Comparison of ENCODE assay signal across 17 cellular contexts in the genomic region with DNA sequence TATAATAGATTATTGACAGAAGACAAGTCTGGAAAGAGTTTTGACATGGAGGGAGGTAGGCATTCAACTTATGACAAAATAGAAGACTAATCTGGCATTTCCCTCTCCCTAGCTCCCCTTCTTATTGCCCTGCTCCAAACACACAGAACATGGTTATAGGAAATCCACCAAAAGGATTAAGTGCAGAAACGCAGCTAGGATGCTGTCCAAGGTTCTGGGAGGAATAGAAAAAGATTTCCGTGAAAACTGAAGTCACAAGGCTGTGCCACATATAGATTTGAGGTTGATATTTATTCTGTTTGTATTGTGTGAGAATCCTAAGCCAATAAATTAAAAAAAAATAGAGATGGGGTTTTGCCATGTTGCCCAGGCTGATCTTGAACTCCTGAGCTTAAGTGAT.
DNase-seq lines count a peak whose midpoint lies in the region; ATAC-seq and TF ChIP-seq lines count a peak whose summit lies in the region.
"Had no signal": no experiment of that assay in that cellular context is flagged by ENCODE, and none has a peak within 500 bp of the region (broad histone marks: within the 10 kb centered on the region; RNA-seq: fewer than 3 reads in every experiment).

No MANE protein-coding gene starts in this region.

- 0 out of 2 replicates have a peak, but pooled peaks cover 3% of the 10 kb centered on the region for H3K9me3 ChIP-seq in HUES6 (ENCODE audit: control insufficient read depth, insufficient read depth, low read depth, low read length)
- H3K9me3 ChIP-seq in uterus = no peaks in the 10 kb centered on the region
- no peaks in the 10 kb centered on the region for H3K9me3 ChIP-seq in lower lobe of right lung
- H3K9me3 ChIP-seq: Caco-2 had no signal

- intact Hi-C loops in uterus (cut with DNase I; ENCODE audit: low total_unique reads) (no loop called here), lower lobe of right lung (cut with DNase I) (no loop called here)

- DNase-seq in GM23338 (ENCODE audit: low spot score) (no peak), uterus (no peak), SHP77 treated with DMSO at 0.1 percent for 48 hours (lab: John Stamatoyannopoulos, UW) (no peak), lower lobe of right lung (no peak)
- DNase-seq in activated naive CD4-positive, alpha-beta T cell treated with anti-CD3 and anti-CD28 coated beads, Interleukin-2, amount 50 U/mL, for 16 hours = no peak
- DNase-seq: AML-193; Caco-2; CD4-positive, alpha-beta T cell; DMS79; GF-D8; H9; IMR-90; KBM-7 had no signal

- H3K36me3 ChIP-seq in GM23338 (ENCODE audit: insufficient read depth) (no peaks in the 10 kb centered on the region), HUES6 (ENCODE audit: control insufficient read depth, insufficient read depth, low read length) (peaks cover 2% of the 10 kb centered on the region; the same call in 1 of the 2 replicates), uterus (no peaks in the 10 kb centered on the region), lower lobe of right lung (no peaks in the 10 kb centered on the region)

- no peaks in the 10 kb centered on the region for H3K27me3 Mint-ChIP-seq in GM23338 (ENCODE audit: insufficient read depth, low read depth, poor library complexity)

- H3K27me3 ChIP-seq in GM23338 (ENCODE audit: insufficient read depth) (no peaks in the 10 kb centered on the region), HUES6 (ENCODE audit: control insufficient read depth, insufficient read depth, low read length) (no peaks in the 10 kb centered on the region), uterus (no peaks in the 10 kb centered on the region), lower lobe of right lung (ENCODE audit: low read depth) (no peaks in the 10 kb centered on the region)

- no peaks in the 10 kb centered on the region for H4K20me1 ChIP-seq in GM23338 (replicated peaks; ENCODE audit: insufficient read depth)

- H3K27ac Mint-ChIP-seq in GM23338 = no peak overlapping the region
- H3K27ac Mint-ChIP-seq: CD4-positive, alpha-beta T cell had no signal

- H3K36me3 Mint-ChIP-seq in GM23338 (ENCODE audit: low read depth) = peaks cover 9% of the 10 kb centered on the region

- H3K4me1 Mint-ChIP-seq in GM23338 = peaks cover 20% of the 10 kb centered on the region

- H3K4me1 ChIP-seq in GM23338 (ENCODE audit: insufficient read depth) (peaks cover 16% of the 10 kb centered on the region), HUES6 (ENCODE audit: control insufficient read depth, insufficient read depth, low read length) (peaks cover 21% of the 10 kb centered on the region; the same call in 1 of the 2 replicates), uterus (no peaks in the 10 kb centered on the region), lower lobe of right lung (no peaks in the 10 kb centered on the region)
- H3K4me1 ChIP-seq: Caco-2 had no signal

- H3K79me2 ChIP-seq in GM23338 (replicated peaks; ENCODE audit: insufficient read depth) = no peaks in the 10 kb centered on the region

- H3K4me3 ChIP-seq in GM23338 = no peak overlapping the region
- no peak overlapping the region for H3K4me3 ChIP-seq in HUES6 (ENCODE audit: low read depth, low read length)
- H3K4me3 ChIP-seq in uterus = no peak overlapping the region
- H3K4me3 ChIP-seq in lower lobe of right lung = no peak overlapping the region

- peaks cover 3% of the 10 kb centered on the region; the same call in 1 of the 3 replicates for H3K9me3 Mint-ChIP-seq in GM23338

- no peak overlapping the region for H3K27ac ChIP-seq in GM23338 (ENCODE audit: low read depth)
- peak overlapping the region; percentile 20; the same call in 1 of the 2 replicates for H3K27ac ChIP-seq in HUES6 (ENCODE audit: low read depth, low read length)
- H3K27ac ChIP-seq in uterus = no peak overlapping the region
- no peak overlapping the region for H3K27ac ChIP-seq in lower lobe of right lung
- H3K27ac ChIP-seq: C4-2B, HL-60 had no signal

- H3F3A ChIP-seq in GM23338 (replicated peaks; ENCODE audit: low read depth) = no peaks in the 10 kb centered on the region

- no peak for TF ChIP-seq POLR2A in uterus (IDR thresholded peaks at IDR 0.05)

- ATAC-seq in GM23338 = no peak
- no peak for ATAC-seq in lower lobe of right lung

- peaks cover 6% of the 10 kb centered on the region for H3K9me2 ChIP-seq in GM23338 (ENCODE audit: insufficient read depth)

- TF ChIP-seq CTCF in GM23338 (conservative IDR thresholded peaks at IDR 0.05; ENCODE audit: low read depth in 2 of 2) (no peak), uterus (IDR thresholded peaks at IDR 0.05) (no peak), lower lobe of right lung (IDR thresholded peaks at IDR 0.05) (no peak)

- H3K9ac ChIP-seq in HUES6 (ENCODE audit: low read length) = no peak overlapping the region

- H3K4me2 ChIP-seq in GM23338 = no peak overlapping the region

- no peak overlapping the region for H3K4me3 Mint-ChIP-seq in GM23338
- H3K4me3 Mint-ChIP-seq: CD4-positive, alpha-beta T cell; H9 had no signal

- H2AFZ ChIP-seq in GM23338 = no peak overlapping the region

TF ChIP-seq in GM23338, 12 proteins besides CTCF, POLR2A, EP300 and RAD21:
- TF ChIP-seq, protein P1, sequence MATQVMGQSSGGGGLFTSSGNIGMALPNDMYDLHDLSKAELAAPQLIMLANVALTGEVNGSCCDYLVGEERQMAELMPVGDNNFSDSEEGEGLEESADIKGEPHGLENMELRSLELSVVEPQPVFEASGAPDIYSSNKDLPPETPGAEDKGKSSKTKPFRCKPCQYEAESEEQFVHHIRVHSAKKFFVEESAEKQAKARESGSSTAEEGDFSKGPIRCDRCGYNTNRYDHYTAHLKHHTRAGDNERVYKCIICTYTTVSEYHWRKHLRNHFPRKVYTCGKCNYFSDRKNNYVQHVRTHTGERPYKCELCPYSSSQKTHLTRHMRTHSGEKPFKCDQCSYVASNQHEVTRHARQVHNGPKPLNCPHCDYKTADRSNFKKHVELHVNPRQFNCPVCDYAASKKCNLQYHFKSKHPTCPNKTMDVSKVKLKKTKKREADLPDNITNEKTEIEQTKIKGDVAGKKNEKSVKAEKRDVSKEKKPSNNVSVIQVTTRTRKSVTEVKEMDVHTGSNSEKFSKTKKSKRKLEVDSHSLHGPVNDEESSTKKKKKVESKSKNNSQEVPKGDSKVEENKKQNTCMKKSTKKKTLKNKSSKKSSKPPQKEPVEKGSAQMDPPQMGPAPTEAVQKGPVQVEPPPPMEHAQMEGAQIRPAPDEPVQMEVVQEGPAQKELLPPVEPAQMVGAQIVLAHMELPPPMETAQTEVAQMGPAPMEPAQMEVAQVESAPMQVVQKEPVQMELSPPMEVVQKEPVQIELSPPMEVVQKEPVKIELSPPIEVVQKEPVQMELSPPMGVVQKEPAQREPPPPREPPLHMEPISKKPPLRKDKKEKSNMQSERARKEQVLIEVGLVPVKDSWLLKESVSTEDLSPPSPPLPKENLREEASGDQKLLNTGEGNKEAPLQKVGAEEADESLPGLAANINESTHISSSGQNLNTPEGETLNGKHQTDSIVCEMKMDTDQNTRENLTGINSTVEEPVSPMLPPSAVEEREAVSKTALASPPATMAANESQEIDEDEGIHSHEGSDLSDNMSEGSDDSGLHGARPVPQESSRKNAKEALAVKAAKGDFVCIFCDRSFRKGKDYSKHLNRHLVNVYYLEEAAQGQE (IDR thresholded peaks at IDR 0.05; ENCODE audit: unreplicated experiment) = peak; percentile 70
- no peak for TF ChIP-seq CREB1 (CRISPR knock-in tag; IDR thresholded peaks at IDR 0.05; ENCODE audit: low read depth)

TF ChIP-seq in PFSK-1, 5 proteins besides CTCF, POLR2A, EP300 and RAD21:
- TF ChIP-seq TAF1 (IDR thresholded peaks at IDR 0.05; ENCODE audit: borderline replicate concordance, insufficient read depth, low read length) = no peak
- TF ChIP-seq, protein P1 (IDR thresholded peaks at IDR 0.05; ENCODE audit: insufficient read depth in 1 of 2, low read depth in 2 of 2, low read length in 2 of 2) = peak; percentile 68 to 88
